Comparison of ENCODE assay signal across 14 cellular contexts in genomic region chr11:3853545-3853842, GRCh38. TPM values are rescaled to one million over a fixed set of nuclear protein-coding genes. Genes with fewer than 3 reads are reported as not detected.
A peak's percentile ranks its signal among the peaks of the same experiment; 100 is the strongest.
DNase-seq lines count a peak whose midpoint lies in the region; ATAC-seq and TF ChIP-seq lines count a peak whose summit lies in the region.
"Had no signal": no experiment of that assay in that cellular context is flagged by ENCODE, and none has a peak within 500 bp of the region (broad histone marks: within the 10 kb centered on the region; RNA-seq: fewer than 3 reads in every experiment).

No MANE protein-coding gene starts in this region.

- POLR2A ChIA-PET in activated CD4-positive, alpha-beta T cell treated with anti-CD3 and anti-CD28 coated beads for 36 hours (lab: Charles Lee), result interaction anchor here (0.7 to 2.8 kb wide), 2 partner anchors 12 to 13 kb away, joined by 3 to 69 read pairs; partner anchors contain the start of gene RHOG
- POLR2A ChIA-PET in T-cell (lab: Charles Lee), result interaction anchor here (0.6 to 4.8 kb wide), 6 partner anchors 9 to 219 kb away, joined by 4 to 58 read pairs (median 5); partner anchors contain the start of gene RHOG (in 1 of the 2)

- DNase-seq in activated CD4-positive, alpha-beta T cell treated with anti-CD3 and anti-CD28 coated beads for 36 hours, result no peak
- no peak for DNase-seq in activated CD4-positive, alpha-beta T cell treated with anti-CD3 and anti-CD28 coated beads for 48 hours
- DNase-seq in T-cell (no peak), esophagus squamous epithelium (lab: John Stamatoyannopoulos, UW) (no peak), left lung (no peak), amygdala (lab: John Stamatoyannopoulos, UW) (no peak)
- DNase-seq in stimulated activated naive CD8-positive, alpha-beta T cell treated with anti-CD3 and anti-CD28 coated beads, Interleukin-15, amount 100 ng/mL, for 72 hours, result no peak
- DNase-seq: activated effector memory CD4-positive, alpha-beta T cell treated with anti-CD3 and anti-CD28 coated beads, Interleukin-2, amount 50 U/mL, for 16 hours; glutamatergic neuron; NCI-H1048; NCI-H2227 treated with DMSO at 0.1 percent for 48 hours; right cardiac atrium had no signal

- no peak for TF ChIP-seq POLR2A in esophagus squamous epithelium (IDR thresholded peaks at IDR 0.05)

- CTCF ChIA-PET in activated CD4-positive, alpha-beta T cell treated with anti-CD3 and anti-CD28 coated beads for 36 hours (lab: Charles Lee), result interaction anchor here (0.6 to 11.0 kb wide), 11 partner anchors 12 to 217 kb away, joined by 4 to 299 read pairs (median 11); partner anchors contain the start of gene RHOG
- CTCF ChIA-PET in T-cell (lab: Charles Lee), result interaction anchor here (0.6 to 9.2 kb wide), 13 partner anchors 8 to 240 kb away, joined by 3 to 248 read pairs (median 9); partner anchors contain the start of gene RHOG (in 2 of the 2)

- H3K4me3 Mint-ChIP-seq in activated CD4-positive, alpha-beta T cell treated with anti-CD3 and anti-CD28 coated beads for 36 hours, result peak overlapping the region; percentile 88
- H3K4me3 Mint-ChIP-seq in T-cell, result peak overlapping the region in 1 of 3 donors; percentile 99
- H3K4me3 Mint-ChIP-seq in stimulated activated naive CD8-positive, alpha-beta T cell treated with anti-CD3 and anti-CD28 coated beads, Interleukin-15, amount 100 ng/mL, for 72 hours, result peak overlapping the region; percentile 86 to 97

- H3K4me1 ChIP-seq in esophagus squamous epithelium, result peaks cover 16 to 67% (median 33%) of the 10 kb centered on the region in 3 donors
- H3K4me1 ChIP-seq in left lung, result peaks cover 23 to 39% of the 10 kb centered on the region in 2 donors

- intact Hi-C loops in activated CD4-positive, alpha-beta T cell treated with anti-CD3 and anti-CD28 coated beads for 36 hours (cut with DNase I, micrococcal nuclease), result loop anchor here in 1 of 2 experiments (10.0 kb wide), 1 partner anchor 131 kb away; no protein-coding TSS in a partner anchor
- intact Hi-C loops in esophagus squamous epithelium (cut with DNase I), result loop anchor here (5.0 kb wide), 1 partner anchor 219 kb away; no protein-coding TSS in a partner anchor
- intact Hi-C loops in left lung (cut with DNase I), result no loop called here

- H3K27me3 Mint-ChIP-seq in activated CD4-positive, alpha-beta T cell treated with anti-CD3 and anti-CD28 coated beads for 36 hours, result no peaks in the 10 kb centered on the region
- no peaks in the 10 kb centered on the region for H3K27me3 Mint-ChIP-seq in T-cell
- H3K27me3 Mint-ChIP-seq in stimulated activated naive CD8-positive, alpha-beta T cell treated with anti-CD3 and anti-CD28 coated beads, Interleukin-15, amount 100 ng/mL, for 72 hours, result no peaks in the 10 kb centered on the region

- H3K4me3 ChIP-seq in esophagus squamous epithelium (no peak overlapping the region), left lung (no peak overlapping the region)

- no peaks in the 10 kb centered on the region for H3K36me3 ChIP-seq in esophagus squamous epithelium
- H3K36me3 ChIP-seq in left lung, result no peaks in the 10 kb centered on the region

- H3K27ac Mint-ChIP-seq in activated CD4-positive, alpha-beta T cell treated with anti-CD3 and anti-CD28 coated beads for 36 hours, result peak overlapping the region; percentile 99
- H3K27ac Mint-ChIP-seq in T-cell, result peak overlapping the region; percentile 99
- peak overlapping the region; percentile 99 for H3K27ac Mint-ChIP-seq in stimulated activated naive CD8-positive, alpha-beta T cell treated with anti-CD3 and anti-CD28 coated beads, Interleukin-15, amount 100 ng/mL, for 72 hours

- H3K36me3 Mint-ChIP-seq in activated CD4-positive, alpha-beta T cell treated with anti-CD3 and anti-CD28 coated beads for 36 hours (ENCODE audit: low read depth), result peaks cover 9% of the 10 kb centered on the region
- peaks cover 2% of the 10 kb centered on the region for H3K36me3 Mint-ChIP-seq in T-cell

- TF ChIP-seq CTCF in esophagus squamous epithelium (IDR thresholded peaks at IDR 0.05) (no peak), left lung (IDR thresholded peaks at IDR 0.05) (no peak)

- ATAC-seq in activated CD4-positive, alpha-beta T cell treated with anti-CD3 and anti-CD28 coated beads for 36 hours, result no peak
- ATAC-seq in T-cell (replicated peaks in 1 of 4) (no peak), left lung (no peak), HG03442 (IDR thresholded peaks at IDR 0.05; ENCODE audit: unreplicated experiment) (no peak)
- ATAC-seq in stimulated activated naive CD8-positive, alpha-beta T cell treated with anti-CD3 and anti-CD28 coated beads, Interleukin-15, amount 100 ng/mL, for 72 hours, result no peak
- ATAC-seq: activated CD4-positive, CD25-positive, alpha-beta regulatory T cell treated with anti-CD3 and anti-CD28 coated beads, Interleukin-2, amount 50 U/mL, for 24 hours; right cardiac atrium had no signal

- WGBS in esophagus squamous epithelium, 2 donors, result 100% methylated on average over 1 of the region's 1 CpG

- peaks cover 47% of the 10 kb centered on the region for H3K4me1 Mint-ChIP-seq in activated CD4-positive, alpha-beta T cell treated with anti-CD3 and anti-CD28 coated beads for 36 hours
- H3K4me1 Mint-ChIP-seq in T-cell, result peaks cover 51 to 67% (median 60%) of the 10 kb centered on the region in 3 donors
- peaks cover 53% of the 10 kb centered on the region for H3K4me1 Mint-ChIP-seq in stimulated activated naive CD8-positive, alpha-beta T cell treated with anti-CD3 and anti-CD28 coated beads, Interleukin-15, amount 100 ng/mL, for 72 hours

- H3K9me3 Mint-ChIP-seq in activated CD4-positive, alpha-beta T cell treated with anti-CD3 and anti-CD28 coated beads for 36 hours (ENCODE audit: low read depth), result no peaks in the 10 kb centered on the region
- no peaks in the 10 kb centered on the region for H3K9me3 Mint-ChIP-seq in T-cell
- no peaks in the 10 kb centered on the region for H3K9me3 Mint-ChIP-seq in stimulated activated naive CD8-positive, alpha-beta T cell treated with anti-CD3 and anti-CD28 coated beads, Interleukin-15, amount 100 ng/mL, for 72 hours

- H3K27me3 ChIP-seq in esophagus squamous epithelium (no peaks in the 10 kb centered on the region), left lung (no peaks in the 10 kb centered on the region)

- H3K9me3 ChIP-seq in esophagus squamous epithelium (no peaks in the 10 kb centered on the region), left lung (no peaks in the 10 kb centered on the region)

- H3K27ac ChIP-seq in esophagus squamous epithelium (peak overlapping the region; percentile 95 to 100 (median 99)), left lung (peak overlapping the region in 1 of 2 donors; percentile 98)

RNA-seq across cellular contexts. Expression of gene STIM1, which starts 2.0 kb away (rescaled TPM):
- 10 to 100 TPM; 60.0 to 62.6 TPM for total RNA-seq in activated CD4-positive, alpha-beta T cell treated with anti-CD3 and anti-CD28 coated beads for 36 hours
- total RNA-seq in T-cell (100 to 1,000 TPM in 2 of 5 donors, 10 to 100 TPM in 3; 87.6 to 139 (median 94.5) TPM), esophagus squamous epithelium (100 to 1,000 TPM in 1 of 4 donors, 10 to 100 TPM in 3; 50.1 to 112 (median 63.3) TPM), left lung (10 to 100 TPM; 50.9 to 52.9 TPM)

RNA-seq across cellular contexts. Expression of gene RHOG, which starts 12.7 kb away (rescaled TPM):
- total RNA-seq in activated CD4-positive, alpha-beta T cell treated with anti-CD3 and anti-CD28 coated beads for 36 hours, result 100 to 1,000 TPM; 157 to 180 TPM
- 100 to 1,000 TPM in 4 of 5 donors, 10 to 100 TPM in 1; 88.1 to 108 (median 106) TPM for total RNA-seq in T-cell
- 10 to 100 TPM; 51.6 to 84.5 (median 72.7) TPM for total RNA-seq in esophagus squamous epithelium
- total RNA-seq in left lung, result 100 to 1,000 TPM in 1 of 2 donors, 10 to 100 TPM in 1; 57.1 to 109 TPM

RNA-seq across cellular contexts. Expression of gene PGAP2, which starts 45.1 kb away (rescaled TPM):
- total RNA-seq in activated CD4-positive, alpha-beta T cell treated with anti-CD3 and anti-CD28 coated beads for 36 hours, result 10 to 100 TPM; 33.6 to 39.2 TPM
- 10 to 100 TPM; 22.5 to 28.2 (median 24.6) TPM for total RNA-seq in T-cell
- 10 to 100 TPM; 10.8 to 30.8 (median 27.5) TPM for total RNA-seq in esophagus squamous epithelium
- 10 to 100 TPM; 19.5 to 26.5 TPM for total RNA-seq in left lung

RNA-seq across cellular contexts. Expression of gene NUP98, which starts 56.1 kb away (rescaled TPM):
- 100 to 1,000 TPM in 1 of 2 experiments, 10 to 100 TPM in 1; 96.0 to 134 TPM for total RNA-seq in activated CD4-positive, alpha-beta T cell treated with anti-CD3 and anti-CD28 coated beads for 36 hours
- total RNA-seq in T-cell (100 to 1,000 TPM in 3 of 5 donors, 10 to 100 TPM in 2; 89.1 to 105 (median 102) TPM), esophagus squamous epithelium (100 to 1,000 TPM in 1 of 4 donors, 10 to 100 TPM in 3; 54.2 to 110 (median 79.2) TPM), left lung (10 to 100 TPM; 59.9 to 66.8 TPM)
